ENCODE assay signal across 15 cellular contexts in the genomic region with DNA sequence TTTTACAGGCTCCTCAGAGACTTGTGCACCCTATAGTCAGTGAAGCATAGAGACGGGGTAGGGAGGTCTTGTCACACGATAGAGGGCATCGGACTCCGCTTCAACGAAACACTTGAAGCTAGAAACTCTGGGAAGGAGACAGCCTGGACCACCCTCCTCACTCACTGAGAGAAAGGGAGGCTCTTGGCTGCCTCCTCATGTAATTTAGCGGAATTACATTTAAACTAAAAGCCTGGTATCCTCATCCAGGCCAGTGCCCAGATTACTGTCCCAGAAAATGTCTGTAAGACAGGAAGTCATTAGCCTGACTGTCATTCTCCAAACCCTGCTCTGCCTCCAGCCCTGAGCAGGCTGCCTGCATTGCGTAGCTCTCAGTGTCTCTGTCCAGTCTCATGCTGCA. TPM values are rescaled to one million over a fixed set of nuclear protein-coding genes. Genes with fewer than 3 reads are reported as not detected.
DNase-seq lines count a peak whose midpoint lies in the region; ATAC-seq, FAIRE-seq and TF ChIP-seq lines count a peak whose summit lies in the region.
"Had no signal": no experiment of that assay in that cellular context is flagged by ENCODE, and none has a peak within 500 bp of the region (broad histone marks: within the 10 kb centered on the region; RNA-seq: fewer than 3 reads in every experiment).

No MANE protein-coding gene starts in this region.

- H3K36me3 Mint-ChIP-seq in astrocyte (ENCODE audit: low read depth, unreplicated experiment) = peaks cover 13% of the 10 kb centered on the region

- H3K9me3 ChIP-seq in DND-41 (ENCODE audit: insufficient read depth, low read length, severe bottlenecking) = no peaks in the 10 kb centered on the region
- no peaks in the 10 kb centered on the region for H3K9me3 ChIP-seq in IMR-90 (ENCODE audit: control insufficient read depth, insufficient read depth, low read length)
- H3K9me3 ChIP-seq in astrocyte (ENCODE audit: insufficient read depth, low read depth, low read length) = no peaks in the 10 kb centered on the region
- H3K9me3 ChIP-seq in trophoblast cell (ENCODE audit: insufficient read depth, low read depth, low read length) = peaks cover 2% of the 10 kb centered on the region

- H3K4me3 Mint-ChIP-seq in astrocyte (ENCODE audit: unreplicated experiment) = no peak overlapping the region
- H3K4me3 Mint-ChIP-seq: activated B cell treated with CpG ODN at 0.5 μM for 24 hours; CD8-positive, alpha-beta memory T cell had no signal

- in situ Hi-C loops in IMR-90 (cut with MboI; ENCODE audit: low sequenced_read_pairs) = no loop called here

- no peak for FAIRE-seq in astrocyte (lab: Jason Lieb, UNC)
- FAIRE-seq in urothelium cell line (lab: Jason Lieb, UNC) = no peak
- FAIRE-seq: endothelial cell of umbilical vein had no signal

- H3K27me3 ChIP-seq in DND-41 (ENCODE audit: insufficient read depth, low read length, poor library complexity) (no peaks in the 10 kb centered on the region), IMR-90 (ENCODE audit: control insufficient read depth, insufficient read depth, low read length) (no peaks in the 10 kb centered on the region), astrocyte (ENCODE audit: insufficient read depth, low read length) (no peaks in the 10 kb centered on the region), trophoblast cell (ENCODE audit: insufficient read depth, low read length) (no peaks in the 10 kb centered on the region)

- H3K4me1 ChIP-seq in DND-41 (ENCODE audit: insufficient read depth, low read length) (no peaks in the 10 kb centered on the region), IMR-90 (ENCODE audit: control insufficient read depth, insufficient read depth, low read length) (no peaks in the 10 kb centered on the region), astrocyte (ENCODE audit: insufficient read depth, low read length) (no peaks in the 10 kb centered on the region), trophoblast cell (ENCODE audit: control insufficient read depth in 1 of 2, insufficient read depth in 2 of 2, low read length in 2 of 2) (peaks cover 0 to 3% of the 10 kb centered on the region in 2 experiments)

- no peak for TF ChIP-seq POLR2A in IMR-90 (IDR thresholded peaks at IDR 0.05; ENCODE audit: low read depth, low read length)

- H3K79me2 ChIP-seq in DND-41 (ENCODE audit: insufficient read depth, low read length) (no peaks in the 10 kb centered on the region), astrocyte (ENCODE audit: insufficient read depth, low read length) (no peaks in the 10 kb centered on the region), trophoblast cell (ENCODE audit: control insufficient read depth, insufficient read depth, low read length, poor library complexity) (no peaks in the 10 kb centered on the region)

- H3K9ac ChIP-seq in DND-41 (ENCODE audit: low read depth, low read length) (no peak overlapping the region), IMR-90 (ENCODE audit: low read depth, low read length) (no peak overlapping the region), astrocyte (ENCODE audit: low read length) (no peak overlapping the region), trophoblast cell (ENCODE audit: low read length) (no peak overlapping the region)

- H4K12ac ChIP-seq in trophoblast cell (ENCODE audit: low read depth, low read length) = no peak overlapping the region

- H3K18ac ChIP-seq in IMR-90 (ENCODE audit: low read depth, low read length) (no peak overlapping the region), trophoblast cell (ENCODE audit: low read length) (no peak overlapping the region)

- H2BK5ac ChIP-seq in IMR-90 (ENCODE audit: low read depth, low read length, poor library complexity, severe bottlenecking) = no peak overlapping the region
- H2BK5ac ChIP-seq in trophoblast cell (ENCODE audit: low read depth, low read length, poor library complexity) = no peak overlapping the region

- ATAC-seq in DND-41 (ENCODE audit: insufficient read depth, low read depth) (no peak), IMR-90 (ENCODE audit: low read depth) (no peak), GM19035 (IDR thresholded peaks at IDR 0.05; ENCODE audit: unreplicated experiment) (no peak), HG03460 (IDR thresholded peaks at IDR 0.05; ENCODE audit: unreplicated experiment) (no peak)

- intact Hi-C loops in IMR-90 (cut with micrococcal nuclease) = no loop called here

- peak; percentile 33; the same call in 1 of the 2 replicates for TF ChIP-seq RAD21 in IMR-90 (IDR thresholded peaks at IDR 0.05; ENCODE audit: low read length)

- no peak overlapping the region for H2AFZ ChIP-seq in DND-41 (ENCODE audit: low read depth, low read length)
- H2AFZ ChIP-seq in IMR-90 (replicated peaks; ENCODE audit: low read length, poor library complexity) = no peak overlapping the region
- H2AFZ ChIP-seq in astrocyte (ENCODE audit: low read depth, low read length) = no peak overlapping the region
- no peak overlapping the region for H2AFZ ChIP-seq in trophoblast cell (ENCODE audit: insufficient read depth, low read length, poor library complexity)

- TF ChIP-seq CTCF in DND-41 (IDR thresholded peaks at IDR 0.05; ENCODE audit: borderline replicate concordance, extremely low read depth, low read length, poor library complexity, severe bottlenecking) (peak; percentile 55), IMR-90 (conservative IDR thresholded peaks at IDR 0.05; ENCODE audit: low read depth, low read length) (peak; percentile 24; the same call in 1 of the 2 replicates), astrocyte (IDR thresholded peaks at IDR 0.05; ENCODE audit: insufficient read depth, low read depth, low read length) (peak; percentile 5)

- no peak overlapping the region for H3K14ac ChIP-seq in IMR-90 (replicated peaks; ENCODE audit: low read depth, low read length)
- H3K14ac ChIP-seq in trophoblast cell (ENCODE audit: low read length) = no peak overlapping the region

- H2AK9ac ChIP-seq in IMR-90 (replicated peaks; ENCODE audit: low read depth, low read length, poor library complexity) = no peak overlapping the region

- H3K23ac ChIP-seq in IMR-90 (ENCODE audit: low read depth, low read length) = no peak overlapping the region
- H3K23ac ChIP-seq in trophoblast cell (ENCODE audit: low read length) = no peak overlapping the region

- no peak overlapping the region for H3K4me2 ChIP-seq in DND-41 (ENCODE audit: insufficient read depth, low read length)
- no peak overlapping the region for H3K4me2 ChIP-seq in IMR-90 (ENCODE audit: low read depth, low read length)
- H3K4me2 ChIP-seq in astrocyte (ENCODE audit: low read length) = no peak overlapping the region
- no peak overlapping the region for H3K4me2 ChIP-seq in trophoblast cell (ENCODE audit: low read length)

- H2BK120ac ChIP-seq in IMR-90 (ENCODE audit: low read depth, low read length) (no peak overlapping the region), trophoblast cell (ENCODE audit: insufficient read depth, low read length, poor library complexity) (no peak overlapping the region)

- H2BK20ac ChIP-seq in IMR-90 (ENCODE audit: low read depth, low read length) = no peak overlapping the region

- H3K9me3 Mint-ChIP-seq in astrocyte (ENCODE audit: unreplicated experiment) = no peaks in the 10 kb centered on the region
- H3K9me3 Mint-ChIP-seq: activated B cell treated with CpG ODN at 0.5 μM for 24 hours; CD8-positive, alpha-beta memory T cell had no signal

- H3K4me3 ChIP-seq in DND-41 (ENCODE audit: low read depth in 1 of 2, low read length in 2 of 2) (no peak overlapping the region), IMR-90 (ENCODE audit: insufficient read depth, low read depth, low read length) (no peak overlapping the region), astrocyte (ENCODE audit: insufficient read depth, low read depth, low read length) (no peak overlapping the region), trophoblast cell (ENCODE audit: low read depth, low read length) (no peak overlapping the region)

- POLR2A ChIA-PET in IMR-90 (lab: Charles Lee; ENCODE audit: unreplicated experiment) = no interaction called here

- H3K27ac Mint-ChIP-seq in astrocyte (ENCODE audit: unreplicated experiment) = no peak overlapping the region
- H3K27ac Mint-ChIP-seq: activated B cell treated with CpG ODN at 0.5 μM for 24 hours; CD8-positive, alpha-beta memory T cell had no signal

- no peak overlapping the region for H2AK5ac ChIP-seq in IMR-90 (ENCODE audit: low read depth, low read length)
- no peak overlapping the region for H2AK5ac ChIP-seq in trophoblast cell (ENCODE audit: low read length)

- no peaks in the 10 kb centered on the region for H3K9me1 ChIP-seq in IMR-90 (ENCODE audit: insufficient read depth, low read length)

- H3K4ac ChIP-seq in IMR-90 (ENCODE audit: low read depth, low read length) (no peak overlapping the region), trophoblast cell (ENCODE audit: low read depth, low read length) (no peak overlapping the region)

- H3K36me3 ChIP-seq in DND-41 (ENCODE audit: insufficient read depth, low read length) (no peaks in the 10 kb centered on the region), IMR-90 (ENCODE audit: control insufficient read depth, insufficient read depth, low read length) (peaks cover 10% of the 10 kb centered on the region; the same call in 1 of the 2 replicates), astrocyte (ENCODE audit: insufficient read depth, low read length) (no peaks in the 10 kb centered on the region), trophoblast cell (ENCODE audit: control insufficient read depth in 1 of 2, insufficient read depth in 2 of 2, low read length in 2 of 2) (peaks cover 0 to 4% of the 10 kb centered on the region in 2 experiments)

- no peak overlapping the region for H4K8ac ChIP-seq in IMR-90 (ENCODE audit: low read depth in 2 of 2, low read length in 2 of 2)
- H4K8ac ChIP-seq in trophoblast cell (ENCODE audit: low read depth, low read length) = no peak overlapping the region

- H4K91ac ChIP-seq in IMR-90 (ENCODE audit: insufficient read depth, low read depth, low read length) (no peak overlapping the region), trophoblast cell (ENCODE audit: low read depth, low read length) (no peak overlapping the region)

- dilution Hi-C loops in IMR-90 (cut with HindIII; ENCODE audit: low sequenced_read_pairs, unreplicated experiment) = no loop called here

- H3K56ac ChIP-seq in IMR-90 (ENCODE audit: extremely low read depth, insufficient read depth, low read length) = no peak overlapping the region

- CTCF ChIA-PET in IMR-90 (lab: Yijun Ruan, JAX) = no interaction called here

- no TSS peak for BruUV-seq in IMR-90 (replicated peaks; lab: Mats Ljungman, UMichigan)

- H4K20me1 ChIP-seq in DND-41 (ENCODE audit: insufficient read depth, low read length) = no peaks in the 10 kb centered on the region
- H4K20me1 ChIP-seq in IMR-90 (ENCODE audit: insufficient read depth, low read length) = no peaks in the 10 kb centered on the region
- H4K20me1 ChIP-seq in astrocyte (ENCODE audit: insufficient read depth, low read length) = no peaks in the 10 kb centered on the region

- H3K79me1 ChIP-seq in IMR-90 (ENCODE audit: low read depth in 1 of 2, low read length in 2 of 2) (no peaks in the 10 kb centered on the region), trophoblast cell (ENCODE audit: low read length) (no peaks in the 10 kb centered on the region)

- WGBS in IMR-90 (ENCODE audit: extremely low coverage in 2 of 2, insufficient read length in 1 of 2), 2 experiments = 100% methylated on average over 2 of the region's 7 CpGs; no CpG with 5 or more reads in 1 of the 2 experiments
- WGBS in trophoblast cell (ENCODE audit: extremely low coverage, insufficient coverage, insufficient read length) = no CpG with 5 or more reads among the region's 7 CpGs

- peaks cover 1% of the 10 kb centered on the region for H3K4me1 Mint-ChIP-seq in astrocyte (ENCODE audit: low read depth, unreplicated experiment)
- H3K4me1 Mint-ChIP-seq: activated B cell treated with CpG ODN at 0.5 μM for 24 hours; CD8-positive, alpha-beta memory T cell had no signal

- no peak overlapping the region for H2BK12ac ChIP-seq in trophoblast cell (ENCODE audit: low read length)

- H3K27me3 Mint-ChIP-seq in astrocyte (ENCODE audit: low read depth, unreplicated experiment) = no peaks in the 10 kb centered on the region
- H3K27me3 Mint-ChIP-seq: activated B cell treated with CpG ODN at 0.5 μM for 24 hours; CD8-positive, alpha-beta memory T cell had no signal

- DNase-seq in DND-41 (no peak), IMR-90 (no peak), astrocyte (ENCODE audit: low read depth) (no peak), islet precursor cell (peak; percentile 76), urothelium cell line (ENCODE audit: low spot score) (no peak), trophoblast cell (no peak)
- DNase-seq: activated B cell treated with CpG ODN at 0.5 μM for 24 hours; activated T-cell treated with anti-CD3 and anti-CD28 coated beads, Interleukin-2, amount 50 U/mL, for 1 hour; amniotic stem cell; CD8-positive, alpha-beta memory T cell; KG1; midbrain had no signal

- H4K5ac ChIP-seq in IMR-90 (ENCODE audit: low read depth, low read length) = no peak overlapping the region

- no peak overlapping the region for H3K27ac ChIP-seq in DND-41 (ENCODE audit: low read length)
- H3K27ac ChIP-seq in IMR-90 (ENCODE audit: insufficient read depth, low read length) = no peak overlapping the region
- H3K27ac ChIP-seq in astrocyte (ENCODE audit: low read depth, low read length) = no peak overlapping the region
- no peak overlapping the region for H3K27ac ChIP-seq in trophoblast cell (ENCODE audit: low read depth, low read length)

- H2BK15ac ChIP-seq in IMR-90 (ENCODE audit: low read depth, low read length) = no peak overlapping the region

RNA-seq across cellular contexts. Expression of a gene that starts 36.0 kb away (rescaled TPM):
- total RNA-seq in IMR-90 (2012; rRNA removed) (9.7 and 10.8 TPM in 2 replicates), astrocyte (10.7 and 13.7 TPM in 2 replicates)
- 12.7 and 13.2 TPM in 2 replicates for polyA plus RNA-seq in IMR-90 (2012; rRNA removed)
- polyA plus RNA-seq in IMR-90 (2012; cell fraction: cytosol; rRNA removed) = 10.6 and 14.0 TPM in 2 replicates
- 5.5 and 9.0 TPM in 2 replicates for polyA plus RNA-seq in IMR-90 (2012; cell fraction: nucleus; rRNA removed; ENCODE audit: low replicate concordance)
- 8.0 and 8.4 TPM in 2 replicates for polyA plus RNA-seq in trophoblast cell (2013)

RNA-seq across cellular contexts. Expression of a gene that starts 38.2 kb away (rescaled TPM):
- total RNA-seq in IMR-90 (2012; rRNA removed) (98.0 and 118 TPM in 2 replicates), astrocyte (84.1 and 87.8 TPM in 2 replicates)
- polyA plus RNA-seq in IMR-90 (2012; rRNA removed) = 85.0 and 92.2 TPM in 2 replicates
- polyA plus RNA-seq in IMR-90 (2012; cell fraction: cytosol; rRNA removed) = 72.9 and 85.4 TPM in 2 replicates
- 56.7 and 72.6 TPM in 2 replicates for polyA plus RNA-seq in IMR-90 (2012; cell fraction: nucleus; rRNA removed; ENCODE audit: low replicate concordance)
- polyA plus RNA-seq in trophoblast cell (2013) = 89.1 and 90.0 TPM in 2 replicates

RNA-seq across cellular contexts. Expression of a gene that starts 57.4 kb away (rescaled TPM):
- total RNA-seq in IMR-90 (2012; rRNA removed) = 0.18 and 0.28 TPM in 2 replicates
- polyA plus RNA-seq in IMR-90 (2012; rRNA removed) = 0.19 TPM in 1 of 2 replicates, not detected in the other
- polyA plus RNA-seq in IMR-90 (2012; cell fraction: cytosol; rRNA removed) = 0.21 and 0.22 TPM in 2 replicates
- polyA plus RNA-seq in IMR-90 (2012; cell fraction: nucleus; rRNA removed; ENCODE audit: low replicate concordance) = 0.14 TPM in 1 of 2 replicates, not detected in the other
- 0.31 and 0.32 TPM in 2 replicates for total RNA-seq in astrocyte
- polyA plus RNA-seq in trophoblast cell (2013) = 2.7 and 3.0 TPM in 2 replicates

Comparison
In these comparisons a context has a peak if more than half of its experiments do, and no peak if none do; other contexts are left out.
1. CTCF ChIP-seq: peak in every context shown above with its lines; median percentile 55 in DND-41; 24 in IMR-90; 5 in astrocyte.